8 cellular contexts compared by ENCODE assay signal in genomic region chr6:95577317-95578105, GRCh38. TPM values are rescaled to one million over a fixed set of nuclear protein-coding genes. Genes with fewer than 3 reads are reported as not detected.
DNase-seq lines count a peak whose midpoint lies in the region; ATAC-seq and TF ChIP-seq lines count a peak whose summit lies in the region.

A gene with protein sequence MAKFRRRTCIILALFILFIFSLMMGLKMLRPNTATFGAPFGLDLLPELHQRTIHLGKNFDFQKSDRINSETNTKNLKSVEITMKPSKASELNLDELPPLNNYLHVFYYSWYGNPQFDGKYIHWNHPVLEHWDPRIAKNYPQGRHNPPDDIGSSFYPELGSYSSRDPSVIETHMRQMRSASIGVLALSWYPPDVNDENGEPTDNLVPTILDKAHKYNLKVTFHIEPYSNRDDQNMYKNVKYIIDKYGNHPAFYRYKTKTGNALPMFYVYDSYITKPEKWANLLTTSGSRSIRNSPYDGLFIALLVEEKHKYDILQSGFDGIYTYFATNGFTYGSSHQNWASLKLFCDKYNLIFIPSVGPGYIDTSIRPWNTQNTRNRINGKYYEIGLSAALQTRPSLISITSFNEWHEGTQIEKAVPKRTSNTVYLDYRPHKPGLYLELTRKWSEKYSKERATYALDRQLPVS (plus strand): TSS chr6:95577535. CDS start chr6:95586440, 8,905 bp downstream.

- H3K27me3 Mint-ChIP-seq in activated T-helper 17 cell treated with anti-CD3 and anti-CD28 coated beads, Interleukin-2, amount 50 U/mL, for 72 hours: no peaks in the 10 kb centered on the region
- H3K27me3 Mint-ChIP-seq in natural killer cell treated with Interleukin-12 subunit alpha and Interleukin-12 subunit beta and Interleukin-15 and Interleukin-18, amount 100 ng/mL, for 72 hours: no peaks in the 10 kb centered on the region

- H3K4me3 Mint-ChIP-seq in activated T-helper 17 cell treated with anti-CD3 and anti-CD28 coated beads, Interleukin-2, amount 50 U/mL, for 72 hours: peak within 1 kb of the TSS; percentile 95
- peak within 1 kb of the TSS; percentile 95 for H3K4me3 Mint-ChIP-seq in natural killer cell treated with Interleukin-12 subunit alpha and Interleukin-12 subunit beta and Interleukin-15 and Interleukin-18, amount 100 ng/mL, for 72 hours

- H3K9me3 Mint-ChIP-seq in activated T-helper 17 cell treated with anti-CD3 and anti-CD28 coated beads, Interleukin-2, amount 50 U/mL, for 72 hours: no peaks in the 10 kb centered on the region
- H3K9me3 Mint-ChIP-seq in natural killer cell treated with Interleukin-12 subunit alpha and Interleukin-12 subunit beta and Interleukin-15 and Interleukin-18, amount 100 ng/mL, for 72 hours: no peaks in the 10 kb centered on the region

- DNase-seq in EH (ENCODE audit: low read depth) (peak; percentile 89), GOT3 (lab: John Stamatoyannopoulos, UW) (peak; percentile 63), LHCN-M2 (ENCODE audit: low read depth) (peak; percentile 87), RWPE1 (ENCODE audit: low spot score) (peak; percentile 76), fibroblast of peridontal ligament (ENCODE audit: extremely low read depth) (peak; percentile 77)
- peak; percentile 82 for DNase-seq in natural killer cell treated with Interleukin-12 subunit alpha and Interleukin-12 subunit beta and Interleukin-15 and Interleukin-18, amount 100 ng/mL, for 72 hours (ENCODE audit: low spot score)
- DNase-seq in stimulated activated naive CD4-positive, alpha-beta T cell treated with Interleukin-2 at 50 U/mL for 16 hours (lab: John Stamatoyannopoulos, UW): peak; percentile 87

- CTCF ChIA-PET in RWPE1 (lab: Yijun Ruan, JAX): interaction anchor here (0.5 kb wide), 1 partner anchor 570 kb away, joined by 3 read pairs; no protein-coding TSS in a partner anchor

- peak; percentile 87 for ATAC-seq in activated T-helper 17 cell treated with anti-CD3 and anti-CD28 coated beads, Interleukin-2, amount 50 U/mL, for 72 hours (replicated peaks)
- ATAC-seq in natural killer cell treated with Interleukin-12 subunit alpha and Interleukin-12 subunit beta and Interleukin-15 and Interleukin-18, amount 100 ng/mL, for 72 hours: peak; percentile 94 to 96

- peak within 1 kb of the TSS; percentile 99 for H3K27ac ChIP-seq in RWPE1

- POLR2A ChIA-PET in RWPE1 (lab: Yijun Ruan, JAX; ENCODE audit: low non-redundant PET): no interaction called here

- TF ChIP-seq CTCF in RWPE1 (conservative IDR thresholded peaks at IDR 0.05; ENCODE audit: low read depth): no peak

- peaks cover 14% of the 10 kb centered on the region for H3K4me1 Mint-ChIP-seq in activated T-helper 17 cell treated with anti-CD3 and anti-CD28 coated beads, Interleukin-2, amount 50 U/mL, for 72 hours
- H3K4me1 Mint-ChIP-seq in natural killer cell treated with Interleukin-12 subunit alpha and Interleukin-12 subunit beta and Interleukin-15 and Interleukin-18, amount 100 ng/mL, for 72 hours (ENCODE audit: low read depth in 2 of 2): peaks cover 18 to 39% of the 10 kb centered on the region in 2 donors

- peak within 1 kb of the TSS; percentile 95 for H3K27ac Mint-ChIP-seq in activated T-helper 17 cell treated with anti-CD3 and anti-CD28 coated beads, Interleukin-2, amount 50 U/mL, for 72 hours
- H3K27ac Mint-ChIP-seq in natural killer cell treated with Interleukin-12 subunit alpha and Interleukin-12 subunit beta and Interleukin-15 and Interleukin-18, amount 100 ng/mL, for 72 hours: peak within 1 kb of the TSS; percentile 98

- H3K36me3 Mint-ChIP-seq in activated T-helper 17 cell treated with anti-CD3 and anti-CD28 coated beads, Interleukin-2, amount 50 U/mL, for 72 hours (ENCODE audit: low read depth): peaks cover 11% of the 10 kb centered on the region
- peaks cover 6% of the 10 kb centered on the region for H3K36me3 Mint-ChIP-seq in natural killer cell treated with Interleukin-12 subunit alpha and Interleukin-12 subunit beta and Interleukin-15 and Interleukin-18, amount 100 ng/mL, for 72 hours

RNA-seq across cellular contexts. Expression of the gene that starts here (rescaled TPM):
- total RNA-seq in LHCN-M2 (2014; rRNA removed): 16.7 and 20.9 TPM in 2 replicates
- 2.3 TPM for polyA plus RNA-seq in LHCN-M2 (2012)
- 10 to 100 TPM; 13.4 to 18.6 TPM for total RNA-seq in activated T-helper 17 cell treated with anti-CD3 and anti-CD28 coated beads, Interleukin-2, amount 50 U/mL, for 72 hours
- 10 to 100 TPM; 13.6 to 15.3 TPM for total RNA-seq in natural killer cell treated with Interleukin-12 subunit alpha and Interleukin-12 subunit beta and Interleukin-15 and Interleukin-18, amount 100 ng/mL, for 72 hours

Comparison
In these comparisons a context has a peak if more than half of its experiments do, and no peak if none do; other contexts are left out.
1. Peak in every context shown above with its lines: DNase-seq, ATAC-seq and H3K27ac ChIP-seq.